Comparison of ENCODE assay signal across 8 cellular contexts in genomic region chr3:120561251-120562045, GRCh38. TPM values are rescaled to one million over a fixed set of nuclear protein-coding genes. Genes with fewer than 3 reads are reported as not detected.
DNase-seq lines count a peak whose midpoint lies in the region; ATAC-seq, FAIRE-seq and TF ChIP-seq lines count a peak whose summit lies in the region.

No MANE protein-coding gene starts in this region.

- H3K9me3 Mint-ChIP-seq in activated T-helper 2 cell treated with anti-CD3 and anti-CD28 coated beads, Interferon-gamma antibody, Interleukin-2, Interleukin-4, amounts not matched to agents 10 μg/mL and 5 μg/mL and 100 μg/mL, durations not matched to agents 14 hours and 24 hours and 36 hours = no peaks in the 10 kb centered on the region

- no peak overlapping the region for H3K27ac Mint-ChIP-seq in activated T-helper 2 cell treated with anti-CD3 and anti-CD28 coated beads, Interferon-gamma antibody, Interleukin-2, Interleukin-4, amounts not matched to agents 10 μg/mL and 5 μg/mL and 100 μg/mL, durations not matched to agents 14 hours and 24 hours and 36 hours

- no peaks in the 10 kb centered on the region for H3K36me3 ChIP-seq in RWPE2 (ENCODE audit: low read depth)
- no peaks in the 10 kb centered on the region for H3K36me3 ChIP-seq in pancreas
- H3K36me3 ChIP-seq in upper lobe of right lung = no peaks in the 10 kb centered on the region

- peak; percentile 44 for ATAC-seq in GM21576 (IDR thresholded peaks at IDR 0.05; ENCODE audit: unreplicated experiment)
- ATAC-seq in RWPE2 (ENCODE audit: low read depth) = peak; percentile 73
- ATAC-seq in pancreas = peak; percentile 37 to 68 (median 64)
- ATAC-seq in upper lobe of right lung = peak; percentile 69

- H3K4me1 Mint-ChIP-seq in activated T-helper 2 cell treated with anti-CD3 and anti-CD28 coated beads, Interferon-gamma antibody, Interleukin-2, Interleukin-4, amounts not matched to agents 10 μg/mL and 5 μg/mL and 100 μg/mL, durations not matched to agents 14 hours and 24 hours and 36 hours (ENCODE audit: low read depth) = peaks cover 10% of the 10 kb centered on the region

- no peak overlapping the region for H3K4me3 Mint-ChIP-seq in activated T-helper 2 cell treated with anti-CD3 and anti-CD28 coated beads, Interferon-gamma antibody, Interleukin-2, Interleukin-4, amounts not matched to agents 10 μg/mL and 5 μg/mL and 100 μg/mL, durations not matched to agents 14 hours and 24 hours and 36 hours (ENCODE audit: low read depth)

- TF ChIP-seq CTCF in LNCAP (IDR thresholded peaks at IDR 0.05) (peak; percentile 92), RWPE2 (IDR thresholded peaks at IDR 0.05; ENCODE audit: poor library complexity, severe bottlenecking) (peak; percentile 89), pancreas (IDR thresholded peaks at IDR 0.05) (peak; percentile 77 to 83 (median 82)), upper lobe of right lung (IDR thresholded peaks at IDR 0.05) (peak; percentile 96)

- H3K27ac ChIP-seq in RWPE2 (ENCODE audit: poor library complexity, severe bottlenecking) (no peak overlapping the region), pancreas (no peak overlapping the region), upper lobe of right lung (no peak overlapping the region)

- FAIRE-seq in pancreas (lab: Jason Lieb, UNC) = no peak

- peaks cover 16% of the 10 kb centered on the region for H3K27me3 Mint-ChIP-seq in activated T-helper 2 cell treated with anti-CD3 and anti-CD28 coated beads, Interferon-gamma antibody, Interleukin-2, Interleukin-4, amounts not matched to agents 10 μg/mL and 5 μg/mL and 100 μg/mL, durations not matched to agents 14 hours and 24 hours and 36 hours (ENCODE audit: low read depth)

- H3K4me3 ChIP-seq in RWPE2 (ENCODE audit: severe bottlenecking) = no peak overlapping the region
- no peak overlapping the region for H3K4me3 ChIP-seq in pancreas
- no peak overlapping the region for H3K4me3 ChIP-seq in upper lobe of right lung

- H3K9me3 ChIP-seq in RWPE2 (ENCODE audit: severe bottlenecking) (no peaks in the 10 kb centered on the region), pancreas (no peaks in the 10 kb centered on the region), upper lobe of right lung (no peaks in the 10 kb centered on the region)

- H3K27me3 ChIP-seq in RWPE2 (ENCODE audit: insufficient read depth, poor library complexity, severe bottlenecking) (no peaks in the 10 kb centered on the region), pancreas (no peaks in the 10 kb centered on the region), upper lobe of right lung (no peaks in the 10 kb centered on the region)

- 19 to 23% methylated on average over 10 of the region's 10 CpGs for WGBS in pancreas, 2 donors

- no peaks in the 10 kb centered on the region for H3K36me3 Mint-ChIP-seq in activated T-helper 2 cell treated with anti-CD3 and anti-CD28 coated beads, Interferon-gamma antibody, Interleukin-2, Interleukin-4, amounts not matched to agents 10 μg/mL and 5 μg/mL and 100 μg/mL, durations not matched to agents 14 hours and 24 hours and 36 hours (ENCODE audit: low read depth)

- DNase-seq in DMS153 (lab: John Stamatoyannopoulos, UW) (peak; percentile 20), RWPE2 (ENCODE audit: low spot score) (no peak), foreskin melanocyte (peak; percentile 50), pancreas (peak; percentile 40 to 79 (median 66)), upper lobe of right lung (peak; percentile 74)
- DNase-seq in activated T-helper 2 cell treated with anti-CD3 and anti-CD28 coated beads, Interferon-gamma antibody, Interleukin-2, Interleukin-4, amounts not matched to agents 10 μg/mL and 5 μg/mL and 100 μg/mL, durations not matched to agents 14 hours and 24 hours and 36 hours (ENCODE audit: low spot score) = peak; percentile 44

- intact Hi-C loops in activated T-helper 2 cell treated with anti-CD3 and anti-CD28 coated beads, Interferon-gamma antibody, Interleukin-2, Interleukin-4, amounts not matched to agents 10 μg/mL and 5 μg/mL and 100 μg/mL, durations not matched to agents 14 hours and 24 hours and 36 hours (cut with micrococcal nuclease) = loop anchor here (1.0 kb wide), 1 partner anchor 234 kb away; no protein-coding TSS in a partner anchor
- intact Hi-C loops in pancreas (cut with DNase I) (loop anchor here in 2 of 3 donors (5.0 kb wide), 2 partner anchors 231 to 236 kb away; no protein-coding TSS in a partner anchor), upper lobe of right lung (cut with DNase I) (loop anchor here (10.0 kb wide), 1 partner anchor 317 kb away; no protein-coding TSS in a partner anchor)

- H3K4me1 ChIP-seq in RWPE2 (ENCODE audit: insufficient read depth, poor library complexity, severe bottlenecking) = peaks cover 8% of the 10 kb centered on the region
- peaks cover 1 to 6% (median 3%) of the 10 kb centered on the region in 3 donors for H3K4me1 ChIP-seq in pancreas
- H3K4me1 ChIP-seq in upper lobe of right lung = peaks cover 9% of the 10 kb centered on the region

RNA-seq across cellular contexts. Expression of gene NDUFB4, which starts 34.7 kb away (rescaled TPM):
- 142 and 154 TPM in 2 replicates for total RNA-seq in activated T-helper 2 cell treated with anti-CD3 and anti-CD28 coated beads, Interferon-gamma antibody, Interleukin-2, Interleukin-4, amounts not matched to agents 10 μg/mL and 5 μg/mL and 100 μg/mL, durations not matched to agents 14 hours and 24 hours and 36 hours
- 10 to 100 TPM; 43.0 to 55.2 (median 50.8) TPM for total RNA-seq in pancreas
- 100 to 1,000 TPM in 1 of 2 donors, 10 to 100 TPM in 1; 73.2 to 153 TPM for polyA plus RNA-seq in pancreas
- 90.8 TPM for total RNA-seq in upper lobe of right lung
